ENCODE assay signal across 9 cellular contexts in the genomic region with DNA sequence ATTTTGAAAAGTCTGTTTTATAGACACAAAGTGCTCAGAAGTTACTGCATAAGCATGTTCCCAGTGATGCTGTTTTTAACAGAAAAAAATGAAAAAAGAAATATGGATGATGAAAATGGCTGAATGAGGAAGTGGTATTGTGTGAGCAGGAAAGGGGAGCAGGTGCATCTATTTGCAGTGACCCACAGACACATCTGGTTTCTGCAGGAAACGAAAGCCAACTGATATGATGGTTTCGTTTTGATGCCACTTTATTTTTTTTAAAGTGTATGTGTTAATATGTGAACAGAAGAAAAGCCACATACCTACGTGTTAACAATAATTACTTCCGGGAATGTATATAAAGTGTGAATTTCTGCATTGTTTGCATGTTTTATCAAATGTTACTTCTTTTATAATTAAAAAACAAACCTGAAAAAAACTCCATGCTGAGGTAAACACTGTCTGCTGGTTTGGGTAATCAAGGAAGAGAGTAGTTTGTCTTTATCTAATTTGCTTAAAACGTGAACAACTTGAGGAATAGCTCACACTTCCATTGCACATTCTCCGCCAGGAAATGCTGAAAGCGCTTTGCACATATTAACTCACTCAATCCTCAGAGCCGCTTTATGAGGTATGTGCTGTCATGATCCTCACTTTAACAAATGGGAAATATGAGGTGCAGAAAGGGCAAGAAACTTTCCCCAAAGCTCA.
A peak's percentile ranks its signal among the peaks of the same experiment; 100 is the strongest.
DNase-seq lines count a peak whose midpoint lies in the region; ATAC-seq, FAIRE-seq and TF ChIP-seq lines count a peak whose summit lies in the region.
"Had no signal": no experiment of that assay in that cellular context is flagged by ENCODE, and none has a peak within 500 bp of the region (broad histone marks: within the 10 kb centered on the region; RNA-seq: fewer than 3 reads in every experiment).

No MANE protein-coding gene starts in this region.

- H3K27ac Mint-ChIP-seq in T-helper 2 cell treated with Interferon-gamma antibody and Interleukin-4, amounts not matched to agents 5 μg/mL and 100 μg/mL, for 36 hours = peak overlapping the region; percentile 85
- no peak overlapping the region for H3K27ac Mint-ChIP-seq in GM23338

- H3K4me1 ChIP-seq in DND-41 (ENCODE audit: insufficient read depth, low read length) (peaks cover 67% of the 10 kb centered on the region), GM23338 (ENCODE audit: insufficient read depth) (no peaks in the 10 kb centered on the region)

- H2AFZ ChIP-seq in DND-41 (ENCODE audit: low read depth, low read length) (peak overlapping the region; percentile 10; the same call in 1 of the 2 replicates), GM23338 (no peak overlapping the region)

- DNase-seq in DND-41 (peak; percentile 82), GM19239 (ENCODE audit: insufficient read length, low spot score) (no peak), NCI-H526 (lab: John Stamatoyannopoulos, UW) (no peak), DMS79 (lab: John Stamatoyannopoulos, UW) (no peak), GM23338 (ENCODE audit: low spot score) (no peak), midbrain (lab: John Stamatoyannopoulos, UW) (no peak)
- DNase-seq in T-helper 2 cell treated with Interferon-gamma antibody and Interleukin-4, amounts not matched to agents 5 μg/mL and 100 μg/mL, for 36 hours (ENCODE audit: low spot score) = peak; percentile 37
- DNase-seq: stimulated activated CD4-positive, alpha-beta T cell treated with anti-CD3 and anti-CD28 coated beads, Interleukin-2, amount 100 ng/mL, for 48 hours had no signal

- peaks cover 3% of the 10 kb centered on the region for H3K9me3 Mint-ChIP-seq in T-helper 2 cell treated with Interferon-gamma antibody and Interleukin-4, amounts not matched to agents 5 μg/mL and 100 μg/mL, for 36 hours
- peaks cover 5% of the 10 kb centered on the region for H3K9me3 Mint-ChIP-seq in GM23338

- H3K36me3 Mint-ChIP-seq in T-helper 2 cell treated with Interferon-gamma antibody and Interleukin-4, amounts not matched to agents 5 μg/mL and 100 μg/mL, for 36 hours (ENCODE audit: low read depth) = peaks cover 5% of the 10 kb centered on the region
- no peaks in the 10 kb centered on the region for H3K36me3 Mint-ChIP-seq in GM23338 (ENCODE audit: low read depth)

- peaks cover 38% of the 10 kb centered on the region for H3K4me1 Mint-ChIP-seq in T-helper 2 cell treated with Interferon-gamma antibody and Interleukin-4, amounts not matched to agents 5 μg/mL and 100 μg/mL, for 36 hours (ENCODE audit: low read depth)
- peaks cover 10% of the 10 kb centered on the region for H3K4me1 Mint-ChIP-seq in GM23338

- no peaks in the 10 kb centered on the region for H3F3A ChIP-seq in GM23338 (replicated peaks; ENCODE audit: low read depth)

- TF ChIP-seq CTCF in DND-41 (IDR thresholded peaks at IDR 0.05; ENCODE audit: borderline replicate concordance, extremely low read depth, low read length, poor library complexity, severe bottlenecking) (no peak), GM23338 (conservative IDR thresholded peaks at IDR 0.05; ENCODE audit: low read depth in 2 of 2) (no peak)

- H3K27ac ChIP-seq in DND-41 (ENCODE audit: low read length) (peak overlapping the region; percentile 100), GM23338 (ENCODE audit: low read depth) (no peak overlapping the region)

- H3K79me2 ChIP-seq in DND-41 (ENCODE audit: insufficient read depth, low read length) (peaks cover 41% of the 10 kb centered on the region), GM23338 (replicated peaks; ENCODE audit: insufficient read depth) (no peaks in the 10 kb centered on the region)

- FAIRE-seq in GM19239 (lab: Jason Lieb, UNC) = peak; percentile 99

- peaks cover 34% of the 10 kb centered on the region for H3K27me3 Mint-ChIP-seq in T-helper 2 cell treated with Interferon-gamma antibody and Interleukin-4, amounts not matched to agents 5 μg/mL and 100 μg/mL, for 36 hours (ENCODE audit: low read depth)
- H3K27me3 Mint-ChIP-seq in GM23338 (ENCODE audit: insufficient read depth, low read depth, poor library complexity) = peaks cover 5% of the 10 kb centered on the region

- H3K9me3 ChIP-seq in DND-41 (ENCODE audit: insufficient read depth, low read length, severe bottlenecking) = no peaks in the 10 kb centered on the region

- peak overlapping the region; percentile 43 to 71 for H3K4me3 ChIP-seq in DND-41 (ENCODE audit: low read depth in 1 of 2, low read length in 2 of 2)
- no peak overlapping the region for H3K4me3 ChIP-seq in GM23338

- peak overlapping the region; percentile 64 for H3K4me3 Mint-ChIP-seq in T-helper 2 cell treated with Interferon-gamma antibody and Interleukin-4, amounts not matched to agents 5 μg/mL and 100 μg/mL, for 36 hours
- no peak overlapping the region for H3K4me3 Mint-ChIP-seq in GM23338

- H3K9me2 ChIP-seq in GM23338 (ENCODE audit: insufficient read depth) = no peaks in the 10 kb centered on the region

- H4K20me1 ChIP-seq in DND-41 (ENCODE audit: insufficient read depth, low read length) (no peaks in the 10 kb centered on the region), GM23338 (replicated peaks; ENCODE audit: insufficient read depth) (no peaks in the 10 kb centered on the region)

- H3K36me3 ChIP-seq in DND-41 (ENCODE audit: insufficient read depth, low read length) (peaks cover 7% of the 10 kb centered on the region; the same call in 1 of the 2 replicates), GM23338 (ENCODE audit: insufficient read depth) (no peaks in the 10 kb centered on the region; the same call in 1 of the 2 replicates)

- ATAC-seq in DND-41 (ENCODE audit: insufficient read depth, low read depth) (peak; percentile 65), HG03135 (IDR thresholded peaks at IDR 0.05; ENCODE audit: unreplicated experiment) (peak; percentile 71), GM23338 (no peak)

- peak overlapping the region; percentile 94 for H3K9ac ChIP-seq in DND-41 (ENCODE audit: low read depth, low read length)

- no peaks in the 10 kb centered on the region for H3K27me3 ChIP-seq in DND-41 (ENCODE audit: insufficient read depth, low read length, poor library complexity)
- no peaks in the 10 kb centered on the region for H3K27me3 ChIP-seq in GM23338 (ENCODE audit: insufficient read depth)

- H3K4me2 ChIP-seq in DND-41 (ENCODE audit: insufficient read depth, low read length) (peak overlapping the region; percentile 84), GM23338 (no peak overlapping the region)

TF ChIP-seq in GM23338, 12 proteins besides CTCF, POLR2A, EP300 and RAD21 (continues in another document):
- TF ChIP-seq, protein P1, sequence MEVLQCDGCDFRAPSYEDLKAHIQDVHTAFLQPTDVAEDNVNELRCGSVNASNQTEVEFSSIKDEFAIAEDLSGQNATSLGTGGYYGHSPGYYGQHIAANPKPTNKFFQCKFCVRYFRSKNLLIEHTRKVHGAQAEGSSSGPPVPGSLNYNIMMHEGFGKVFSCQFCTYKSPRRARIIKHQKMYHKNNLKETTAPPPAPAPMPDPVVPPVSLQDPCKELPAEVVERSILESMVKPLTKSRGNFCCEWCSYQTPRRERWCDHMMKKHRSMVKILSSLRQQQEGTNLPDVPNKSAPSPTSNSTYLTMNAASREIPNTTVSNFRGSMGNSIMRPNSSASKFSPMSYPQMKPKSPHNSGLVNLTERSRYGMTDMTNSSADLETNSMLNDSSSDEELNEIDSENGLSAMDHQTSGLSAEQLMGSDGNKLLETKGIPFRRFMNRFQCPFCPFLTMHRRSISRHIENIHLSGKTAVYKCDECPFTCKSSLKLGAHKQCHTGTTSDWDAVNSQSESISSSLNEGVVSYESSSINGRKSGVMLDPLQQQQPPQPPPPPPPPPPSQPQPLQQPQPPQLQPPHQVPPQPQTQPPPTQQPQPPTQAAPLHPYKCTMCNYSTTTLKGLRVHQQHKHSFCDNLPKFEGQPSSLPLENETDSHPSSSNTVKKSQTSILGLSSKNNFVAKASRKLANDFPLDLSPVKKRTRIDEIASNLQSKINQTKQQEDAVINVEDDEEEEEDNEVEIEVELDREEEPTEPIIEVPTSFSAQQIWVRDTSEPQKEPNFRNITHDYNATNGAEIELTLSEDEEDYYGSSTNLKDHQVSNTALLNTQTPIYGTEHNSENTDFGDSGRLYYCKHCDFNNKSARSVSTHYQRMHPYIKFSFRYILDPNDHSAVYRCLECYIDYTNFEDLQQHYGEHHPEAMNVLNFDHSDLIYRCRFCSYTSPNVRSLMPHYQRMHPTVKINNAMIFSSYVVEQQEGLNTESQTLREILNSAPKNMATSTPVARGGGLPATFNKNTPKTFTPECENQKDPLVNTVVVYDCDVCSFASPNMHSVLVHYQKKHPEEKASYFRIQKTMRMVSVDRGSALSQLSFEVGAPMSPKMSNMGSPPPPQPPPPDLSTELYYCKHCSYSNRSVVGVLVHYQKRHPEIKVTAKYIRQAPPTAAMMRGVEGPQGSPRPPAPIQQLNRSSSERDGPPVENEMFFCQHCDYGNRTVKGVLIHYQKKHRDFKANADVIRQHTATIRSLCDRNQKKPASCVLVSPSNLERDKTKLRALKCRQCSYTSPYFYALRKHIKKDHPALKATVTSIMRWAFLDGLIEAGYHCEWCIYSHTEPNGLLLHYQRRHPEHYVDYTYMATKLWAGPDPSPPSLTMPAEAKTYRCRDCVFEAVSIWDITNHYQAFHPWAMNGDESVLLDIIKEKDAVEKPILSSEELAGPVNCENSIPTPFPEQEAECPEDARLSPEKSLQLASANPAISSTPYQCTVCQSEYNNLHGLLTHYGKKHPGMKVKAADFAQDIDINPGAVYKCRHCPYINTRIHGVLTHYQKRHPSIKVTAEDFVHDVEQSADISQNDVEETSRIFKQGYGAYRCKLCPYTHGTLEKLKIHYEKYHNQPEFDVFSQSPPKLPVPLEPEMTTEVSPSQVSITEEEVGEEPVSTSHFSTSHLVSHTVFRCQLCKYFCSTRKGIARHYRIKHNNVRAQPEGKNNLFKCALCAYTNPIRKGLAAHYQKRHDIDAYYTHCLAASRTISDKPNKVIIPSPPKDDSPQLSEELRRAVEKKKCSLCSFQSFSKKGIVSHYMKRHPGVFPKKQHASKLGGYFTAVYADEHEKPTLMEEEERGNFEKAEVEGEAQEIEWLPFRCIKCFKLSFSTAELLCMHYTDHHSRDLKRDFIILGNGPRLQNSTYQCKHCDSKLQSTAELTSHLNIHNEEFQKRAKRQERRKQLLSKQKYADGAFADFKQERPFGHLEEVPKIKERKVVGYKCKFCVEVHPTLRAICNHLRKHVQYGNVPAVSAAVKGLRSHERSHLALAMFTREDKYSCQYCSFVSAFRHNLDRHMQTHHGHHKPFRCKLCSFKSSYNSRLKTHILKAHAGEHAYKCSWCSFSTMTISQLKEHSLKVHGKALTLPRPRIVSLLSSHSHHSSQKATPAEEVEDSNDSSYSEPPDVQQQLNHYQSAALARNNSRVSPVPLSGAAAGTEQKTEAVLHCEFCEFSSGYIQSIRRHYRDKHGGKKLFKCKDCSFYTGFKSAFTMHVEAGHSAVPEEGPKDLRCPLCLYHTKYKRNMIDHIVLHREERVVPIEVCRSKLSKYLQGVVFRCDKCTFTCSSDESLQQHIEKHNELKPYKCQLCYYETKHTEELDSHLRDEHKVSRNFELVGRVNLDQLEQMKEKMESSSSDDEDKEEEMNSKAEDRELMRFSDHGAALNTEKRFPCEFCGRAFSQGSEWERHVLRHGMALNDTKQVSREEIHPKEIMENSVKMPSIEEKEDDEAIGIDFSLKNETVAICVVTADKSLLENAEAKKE (CRISPR knock-in tag; IDR thresholded peaks at IDR 0.05) = no peak
- TF ChIP-seq EZH2 (IDR thresholded peaks at IDR 0.05; ENCODE audit: low read depth, unreplicated experiment) (no peak), EZH2phosphoT487 (IDR thresholded peaks at IDR 0.05; ENCODE audit: unreplicated experiment) (no peak), ZNF331 (CRISPR knock-in tag; IDR thresholded peaks at IDR 0.05; ENCODE audit: low read depth) (no peak)

Comparison
In these comparisons a context has a peak if more than half of its experiments do, and no peak if none do; other contexts are left out.
1. DNase-seq: peak in DND-41 (single experiment) and T-helper 2 cell treated with Interferon-gamma antibody and Interleukin-4, amounts not matched to agents 5 μg/mL and 100 μg/mL, for 36 hours (single experiment); none in GM19239 (single experiment), NCI-H526 (0 of 2), DMS79 (single experiment), GM23338 (single experiment) and midbrain (single experiment).